1 cellular context compared by ENCODE assay signal in genomic region chr11:33867996-33868645, GRCh38.
TF ChIP-seq lines count a peak whose summit lies in the region.

No MANE protein-coding gene starts in this region.

TF ChIP-seq in HEK293, 187 proteins besides CTCF, POLR2A, EP300 and RAD21 (continued from another document):
- TF ChIP-seq BCL11A (tag by site-specific recombination; IDR thresholded peaks at IDR 0.05; ENCODE audit: low read depth) (no peak), ZBTB26 (tag by site-specific recombination; optimal IDR thresholded peaks at IDR 0.05) (no peak), ZNF26 (tag by site-specific recombination; IDR thresholded peaks at IDR 0.05) (no peak), ZNF76 (tag by site-specific recombination; IDR thresholded peaks at IDR 0.05; ENCODE audit: borderline replicate concordance, low read depth) (no peak)
